Comparison of ENCODE assay signal across 1 cellular context in the genomic region with DNA sequence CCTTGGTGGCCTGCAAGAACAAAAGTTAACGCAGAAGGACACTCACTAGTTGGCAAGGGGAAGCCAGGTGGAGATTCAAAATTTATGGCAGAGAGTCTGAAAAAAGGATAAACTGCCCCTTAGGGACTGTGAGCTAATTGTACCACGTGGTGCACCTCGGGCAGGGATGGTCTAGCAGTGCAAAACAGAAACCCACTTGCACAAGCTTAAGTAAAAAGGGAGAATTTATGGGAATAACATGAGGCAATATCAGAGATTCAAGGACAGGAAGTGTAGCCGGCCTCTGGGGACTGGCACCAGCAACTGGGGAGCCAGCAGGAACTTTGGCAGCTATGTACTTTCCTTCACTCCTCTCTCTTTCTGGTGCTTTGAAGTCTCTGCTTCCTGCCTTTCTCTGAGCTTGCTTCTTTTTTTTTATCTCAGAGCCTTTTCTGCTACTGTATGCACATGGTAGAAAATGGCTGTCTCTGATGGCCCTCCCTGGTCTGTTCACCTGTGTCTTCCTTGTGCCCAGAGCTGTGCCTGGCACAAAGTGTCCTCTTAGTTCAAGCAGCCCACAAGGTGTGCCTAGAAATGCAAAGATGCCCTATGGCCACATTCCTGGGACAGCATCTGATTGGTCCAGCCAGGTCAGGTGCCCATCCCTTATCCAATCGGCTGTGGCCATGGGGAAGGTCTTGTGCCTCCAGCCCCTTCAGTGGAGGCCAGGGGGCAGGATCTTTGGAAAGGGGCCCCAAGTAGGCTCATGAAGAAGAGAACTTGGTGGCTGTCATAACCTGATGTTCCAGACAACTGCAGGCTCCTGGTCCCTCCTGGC.
TF ChIP-seq lines count a peak whose summit lies in the region.

No MANE protein-coding gene starts in this region.

TF ChIP-seq in HepG2, 621 proteins besides CTCF, POLR2A, EP300 and RAD21 (continued from another document):
- TF ChIP-seq ZNF687 (CRISPR knock-in tag; IDR thresholded peaks at IDR 0.05) (no peak), HDAC1 (CRISPR knock-in tag; IDR thresholded peaks at IDR 0.05) (no peak), ZNF24 (IDR thresholded peaks at IDR 0.05) (no peak), FLYWCH1 (CRISPR knock-in tag; IDR thresholded peaks at IDR 0.05) (no peak), CBX5 (CRISPR knock-in tag; IDR thresholded peaks at IDR 0.05; ENCODE audit: borderline replicate concordance) (no peak), ZNF34 (CRISPR knock-in tag; IDR thresholded peaks at IDR 0.05; ENCODE audit: borderline replicate concordance) (no peak), NFYB (CRISPR knock-in tag; IDR thresholded peaks at IDR 0.05) (peak; percentile 26; the same call in 1 of the 2 replicates), MTA1 (CRISPR knock-in tag; IDR thresholded peaks at IDR 0.05; ENCODE audit: borderline replicate concordance) (no peak)
- TF ChIP-seq, protein P1, sequence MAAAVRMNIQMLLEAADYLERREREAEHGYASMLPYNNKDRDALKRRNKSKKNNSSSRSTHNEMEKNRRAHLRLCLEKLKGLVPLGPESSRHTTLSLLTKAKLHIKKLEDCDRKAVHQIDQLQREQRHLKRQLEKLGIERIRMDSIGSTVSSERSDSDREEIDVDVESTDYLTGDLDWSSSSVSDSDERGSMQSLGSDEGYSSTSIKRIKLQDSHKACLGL (CRISPR knock-in tag; IDR thresholded peaks at IDR 0.05) = no peak
